ENCODE assay signal across 22 cellular contexts in genomic region chr5:14349029-14349428, GRCh38.
A peak's percentile ranks its signal among the peaks of the same experiment; 100 is the strongest.
DNase-seq lines count a peak whose midpoint lies in the region; ATAC-seq and TF ChIP-seq lines count a peak whose summit lies in the region.
"Had no signal": no experiment of that assay in that cellular context is flagged by ENCODE, and none has a peak within 500 bp of the region (broad histone marks: within the 10 kb centered on the region; RNA-seq: fewer than 3 reads in every experiment).

No MANE protein-coding gene starts in this region.

- CTCF ChIA-PET in HEK293 (lab: Yijun Ruan, JAX): interaction anchor here (0.7 kb wide), 1 partner anchor 35 kb away, joined by 3 read pairs; no protein-coding TSS in a partner anchor

- H3K4me1 ChIP-seq in BLaER1: peaks cover 44% of the 10 kb centered on the region
- no peaks in the 10 kb centered on the region for H3K4me1 ChIP-seq in HEK293 (ENCODE audit: control insufficient read depth, insufficient read depth, low read length)
- H3K4me1 ChIP-seq in neuronal stem cell (ENCODE audit: control insufficient read depth in 2 of 2, insufficient read depth in 1 of 2, low read depth in 1 of 2, low read length in 2 of 2): no peaks in the 10 kb centered on the region
- H3K4me1 ChIP-seq in prostate gland (replicated peaks): no peaks in the 10 kb centered on the region

- H3K9me3 Mint-ChIP-seq in endothelial cell (ENCODE audit: unreplicated experiment): no peaks in the 10 kb centered on the region

- H3K23ac ChIP-seq in neuronal stem cell (ENCODE audit: low read depth, low read length, poor library complexity): no peak overlapping the region

- H4K8ac ChIP-seq in neuronal stem cell (ENCODE audit: low read depth, low read length): peak overlapping the region; percentile 5

- H3K27ac Mint-ChIP-seq in endothelial cell (ENCODE audit: unreplicated experiment): peak overlapping the region; percentile 43
- H3K27ac Mint-ChIP-seq: CD4-positive, CD25-positive, alpha-beta regulatory T cell had no signal

- no peak overlapping the region for H4K91ac ChIP-seq in neuronal stem cell (ENCODE audit: low read depth, low read length, poor library complexity)

- no peaks in the 10 kb centered on the region for H3K79me1 ChIP-seq in neuronal stem cell (ENCODE audit: low read depth, low read length)

- no peak for DNase-seq in endothelial cell (ENCODE audit: low spot score)
- DNase-seq in neuronal stem cell (ENCODE audit: low spot score): no peak
- no peak for DNase-seq in prostate gland (ENCODE audit: low spot score)
- no peak for DNase-seq in NK-92 treated with Interleukin-12 subunit alpha and Interleukin-12 subunit beta, amount 100 ng/mL, for 24 hours (lab: John Stamatoyannopoulos, UW)
- no peak for DNase-seq in Right ventricle myocardium superior
- DNase-seq: 8988T; ACHN; BE2C; CD4-positive, CD25-positive, alpha-beta regulatory T cell; GM23248; HCEC 1CT; KG1; MG63; NCI-H2029; NCI-H446; NCI-H526; NCI-H82; PC-9 had no signal

- no peak overlapping the region for H3K27ac ChIP-seq in BLaER1
- no peak overlapping the region for H3K27ac ChIP-seq in HEK293 (ENCODE audit: extremely low read depth, low read depth, low read length)
- no peak overlapping the region for H3K27ac ChIP-seq in neuronal stem cell (replicated peaks; ENCODE audit: low read length)
- no peak overlapping the region for H3K27ac ChIP-seq in prostate gland
- H3K27ac ChIP-seq: GM23248, PC-9, SJSA1 had no signal

- WGBS in neuronal stem cell (ENCODE audit: extremely low coverage in 2 of 2, insufficient read length in 2 of 2, insufficient replicate concordance in 1 of 2), 2 donors: no CpG with 5 or more reads among the region's 8 CpGs
- 92% methylated on average over 8 of the region's 8 CpGs for WGBS in prostate gland

- H3K14ac ChIP-seq in neuronal stem cell (ENCODE audit: low read length): no peak overlapping the region

- H2BK12ac ChIP-seq in neuronal stem cell (ENCODE audit: low read length): no peak overlapping the region

- 0 out of 2 replicates have a peak overlapping the region, but pooled peaks have one; percentile 7 for H3K4me2 ChIP-seq in BLaER1
- no peak overlapping the region for H3K4me2 ChIP-seq in neuronal stem cell (ENCODE audit: insufficient read depth, low read length, poor library complexity, severe bottlenecking)
- H3K4me2 ChIP-seq: PC-9 had no signal

- peaks cover 32% of the 10 kb centered on the region for H3K36me3 Mint-ChIP-seq in endothelial cell (ENCODE audit: low read depth, unreplicated experiment)
- H3K36me3 Mint-ChIP-seq: CD4-positive, CD25-positive, alpha-beta regulatory T cell had no signal

- H3K4me1 Mint-ChIP-seq in endothelial cell (ENCODE audit: unreplicated experiment): peaks cover 14% of the 10 kb centered on the region
- H3K4me1 Mint-ChIP-seq: CD4-positive, CD25-positive, alpha-beta regulatory T cell had no signal

- ATAC-seq in Right ventricle myocardium superior (ENCODE audit: poor library complexity): no peak
- ATAC-seq: Right ventricle myocardium inferior had no signal

- H2BK120ac ChIP-seq in neuronal stem cell (ENCODE audit: low read depth, low read length): no peak overlapping the region

- peak overlapping the region; percentile 52 for H3K4me3 Mint-ChIP-seq in endothelial cell (ENCODE audit: unreplicated experiment)
- H3K4me3 Mint-ChIP-seq: CD4-positive, CD25-positive, alpha-beta regulatory T cell had no signal

- no peak overlapping the region for H2BK5ac ChIP-seq in neuronal stem cell (ENCODE audit: low read length)

- no peak overlapping the region for H2AK5ac ChIP-seq in neuronal stem cell (ENCODE audit: low read depth, low read length)

- H4K20me1 ChIP-seq in BLaER1: peaks cover 60% of the 10 kb centered on the region

- H3K9me3 ChIP-seq in BLaER1 (no peaks in the 10 kb centered on the region), HEK293 (ENCODE audit: control insufficient read depth, insufficient read depth, low read depth, low read length) (no peaks in the 10 kb centered on the region), neuronal stem cell (replicated peaks in 1 of 2; ENCODE audit: control insufficient read depth in 2 of 2, insufficient read depth in 1 of 2, low read depth in 1 of 2, low read length in 2 of 2) (peaks cover 0 to 7% of the 10 kb centered on the region in 2 donors), prostate gland (no peaks in the 10 kb centered on the region)
- H3K9me3 ChIP-seq: BE2C, MG63, SJSA1 had no signal

- H3K4me3 ChIP-seq in BLaER1 (no peak overlapping the region), HEK293 (ENCODE audit: low read depth, low read length) (no peak overlapping the region), neuronal stem cell (ENCODE audit: low read length in 2 of 2) (no peak overlapping the region), prostate gland (no peak overlapping the region)
- H3K4me3 ChIP-seq: GM23248, MG63, PC-9, SJSA1 had no signal

- peaks cover 10% of the 10 kb centered on the region for H3K27me3 Mint-ChIP-seq in endothelial cell (ENCODE audit: unreplicated experiment)

- H3K18ac ChIP-seq in neuronal stem cell (ENCODE audit: low read length): no peak overlapping the region

- no peak for TF ChIP-seq POLR2A in prostate gland (IDR thresholded peaks at IDR 0.05)

- H3K36me3 ChIP-seq in BLaER1 (peaks cover 48% of the 10 kb centered on the region), HEK293 (ENCODE audit: control insufficient read depth in 2 of 2, insufficient read depth in 1 of 2, low read length in 2 of 2) (peaks cover 12 to 26% of the 10 kb centered on the region in 2 experiments), neuronal stem cell (replicated peaks in 1 of 2; ENCODE audit: control insufficient read depth in 2 of 2, insufficient read depth in 2 of 2, low read length in 2 of 2) (peaks cover 4 to 45% of the 10 kb centered on the region in 2 donors), prostate gland (no peaks in the 10 kb centered on the region)

- no peak overlapping the region for H2AFZ ChIP-seq in neuronal stem cell (ENCODE audit: low read length)
- H2AFZ ChIP-seq: GM23248, PC-9 had no signal

- POLR2A ChIA-PET in HEK293 (lab: Yijun Ruan, JAX): no interaction called here

- intact Hi-C loops in prostate gland (cut with DNase I) (no loop called here), Right ventricle myocardium superior (cut with DNase I) (no loop called here)

- no peak for TF ChIP-seq CTCF in HEK293 (tag by site-specific recombination; IDR thresholded peaks at IDR 0.05)
- no peak for TF ChIP-seq CTCF in endothelial cell (IDR thresholded peaks at IDR 0.05; ENCODE audit: unreplicated experiment)
- TF ChIP-seq CTCF in prostate gland (IDR thresholded peaks at IDR 0.05): no peak

- H3K27me3 ChIP-seq in BLaER1: no peaks in the 10 kb centered on the region
- H3K27me3 ChIP-seq in neuronal stem cell (ENCODE audit: control insufficient read depth in 3 of 3, insufficient read depth in 3 of 3, low read depth in 1 of 3, low read length in 3 of 3): no peaks in the 10 kb centered on the region
- H3K27me3 ChIP-seq in prostate gland (replicated peaks; ENCODE audit: insufficient read depth): no peaks in the 10 kb centered on the region
- H3K27me3 ChIP-seq: BE2C, MG63, SJSA1 had no signal

- no peak overlapping the region for H3K4ac ChIP-seq in neuronal stem cell (ENCODE audit: low read length)

- H3K9ac ChIP-seq in BLaER1: no peak overlapping the region
- no peak overlapping the region for H3K9ac ChIP-seq in neuronal stem cell (ENCODE audit: low read depth, low read length, poor library complexity)
- H3K9ac ChIP-seq: GM23248 had no signal

- H2BK15ac ChIP-seq in neuronal stem cell (ENCODE audit: low read length): no peak overlapping the region

TF ChIP-seq in HEK293, 187 proteins besides CTCF, POLR2A, EP300 and RAD21:
- no peak for TF ChIP-seq PRDM6 (tag by site-specific recombination; IDR thresholded peaks at IDR 0.05)
- TF ChIP-seq ZSCAN4 (tag by site-specific recombination; IDR thresholded peaks at IDR 0.05): peak; percentile 53
